Comparison of ENCODE assay signal across 9 cellular contexts in genomic region chr11:130904380-130904779, GRCh38. TPM values are rescaled to one million over a fixed set of nuclear protein-coding genes. Genes with fewer than 3 reads are reported as not detected.
DNase-seq lines count a peak whose midpoint lies in the region; ATAC-seq and TF ChIP-seq lines count a peak whose summit lies in the region.
"Had no signal": no experiment of that assay in that cellular context is flagged by ENCODE, and none has a peak within 500 bp of the region (broad histone marks: within the 10 kb centered on the region; RNA-seq: fewer than 3 reads in every experiment).

No MANE protein-coding gene starts in this region.

- no peak for TF ChIP-seq POLR2A in gastrocnemius medialis (IDR thresholded peaks at IDR 0.05)
- no peak for TF ChIP-seq POLR2A in upper lobe of left lung (IDR thresholded peaks at IDR 0.05)

- H3K36me3 ChIP-seq in OCI-LY3 (replicated peaks; ENCODE audit: low read depth, low read length) (peaks cover 47% of the 10 kb centered on the region), gastrocnemius medialis (peaks cover 0 to 93% of the 10 kb centered on the region in 2 donors), upper lobe of left lung (peaks cover 35 to 99% (median 89%) of the 10 kb centered on the region in 4 donors)

- DNase-seq in NCI-H2227 (lab: John Stamatoyannopoulos, UW; ENCODE audit: unreplicated experiment) (peak; percentile 3), NCI-H2227 treated with DMSO at 0.1 percent for 48 hours (lab: John Stamatoyannopoulos, UW) (no peak), epithelial cell of esophagus (ENCODE audit: low read depth) (peak; percentile 24), gastrocnemius medialis (no peak), upper lobe of left lung (no peak), NCI-H510A treated with DMSO at 0.1 percent for 48 hours (lab: John Stamatoyannopoulos, UW) (no peak)
- DNase-seq: hypothalamus had no signal

- H4K20me1 ChIP-seq in OCI-LY3 (ENCODE audit: insufficient read depth, low read length), result no peaks in the 10 kb centered on the region

- no peak overlapping the region for H2AFZ ChIP-seq in OCI-LY3 (ENCODE audit: low read depth, low read length)

- peak; percentile 40; the same call in 1 of the 2 replicates for TF ChIP-seq CTCF in OCI-LY3 (IDR thresholded peaks at IDR 0.05; ENCODE audit: low read depth, low read length)
- peak; percentile 65 for TF ChIP-seq CTCF in epithelial cell of esophagus (IDR thresholded peaks at IDR 0.05; ENCODE audit: insufficient read depth, low read depth, low read length, missing control alignments)
- peak in 3 of 5 experiments; percentile 22 to 39 (median 24) for TF ChIP-seq CTCF in gastrocnemius medialis (IDR thresholded peaks at IDR 0.05 in 4 of 5, conservative IDR thresholded peaks at IDR 0.05 in 1 of 5)
- peak in 2 of 6 experiments; percentile 6 to 8 for TF ChIP-seq CTCF in upper lobe of left lung (IDR thresholded peaks at IDR 0.05)

- H3K4me1 ChIP-seq in OCI-LY3 (ENCODE audit: low read length), result no peaks in the 10 kb centered on the region
- H3K4me1 ChIP-seq in gastrocnemius medialis, result peaks cover 32 to 39% of the 10 kb centered on the region in 2 donors
- H3K4me1 ChIP-seq in upper lobe of left lung, result peaks cover 0 to 10% (median 2%) of the 10 kb centered on the region in 4 donors

- TF ChIP-seq EP300 in upper lobe of left lung (IDR thresholded peaks at IDR 0.05), result no peak

- H3K9me3 ChIP-seq in OCI-LY3 (ENCODE audit: insufficient read depth, low read length) (no peaks in the 10 kb centered on the region), gastrocnemius medialis (no peaks in the 10 kb centered on the region), upper lobe of left lung (no peaks in the 10 kb centered on the region)

- no peak for ATAC-seq in gastrocnemius medialis
- ATAC-seq in upper lobe of left lung (ENCODE audit: low FRiP score in 2 of 2), result no peak
- no peak for ATAC-seq in HG03196 (IDR thresholded peaks at IDR 0.05; ENCODE audit: unreplicated experiment)

- H3K27me3 ChIP-seq in OCI-LY3 (ENCODE audit: low read depth, low read length) (no peaks in the 10 kb centered on the region), gastrocnemius medialis (no peaks in the 10 kb centered on the region), upper lobe of left lung (no peaks in the 10 kb centered on the region)

- 92 to 100% methylated on average over 1 of the region's 1 CpG for WGBS in upper lobe of left lung, 2 donors

- intact Hi-C loops in gastrocnemius medialis (cut with DNase I; ENCODE audit: low total_unique reads), result no loop called here

- no peaks in the 10 kb centered on the region for H3K79me2 ChIP-seq in OCI-LY3 (ENCODE audit: low read length)

- H3K4me2 ChIP-seq in OCI-LY3 (ENCODE audit: low read length), result no peak overlapping the region

- H3K9ac ChIP-seq in OCI-LY3 (ENCODE audit: low read length), result no peak overlapping the region

- H3K27ac ChIP-seq in OCI-LY3 (ENCODE audit: low read length), result no peak overlapping the region
- H3K27ac ChIP-seq in gastrocnemius medialis, result peak overlapping the region in 3 of 4 donors; percentile 74 to 83 (median 75)
- no peak overlapping the region for H3K27ac ChIP-seq in upper lobe of left lung

- H3K4me3 ChIP-seq in OCI-LY3 (ENCODE audit: low read length) (no peak overlapping the region), epithelial cell of esophagus (ENCODE audit: low read length) (no peak overlapping the region), gastrocnemius medialis (no peak overlapping the region), upper lobe of left lung (no peak overlapping the region)

- in situ Hi-C loops in gastrocnemius medialis (cut with MboI; ENCODE audit: low sequenced_read_pairs in 4 of 4), result loop anchor here (25.0 kb wide), 1 partner anchor 1017 kb away; the partner anchor contains the start of gene NFRKB (in 4 of the 4)

RNA-seq across cellular contexts. Expression of gene SNX19, which starts 11.9 kb away (rescaled TPM):
- 10 to 100 TPM; 37.9 to 88.2 (median 72.0) TPM for total RNA-seq in gastrocnemius medialis
- total RNA-seq in upper lobe of left lung, result 100 to 1,000 TPM in 1 of 6 donors, 10 to 100 TPM in 5; 46.4 to 112 (median 80.0) TPM

Comparison
In these comparisons a context has a peak if more than half of its experiments do, and no peak if none do; other contexts are left out.
1. DNase-seq: peak in NCI-H2227 (single experiment) and epithelial cell of esophagus (single experiment); none in NCI-H2227 treated with DMSO at 0.1 percent for 48 hours (single experiment), gastrocnemius medialis (0 of 2), upper lobe of left lung (0 of 2) and NCI-H510A treated with DMSO at 0.1 percent for 48 hours (single experiment).
2. H3K27ac ChIP-seq: peak in gastrocnemius medialis (3 of 4); none in OCI-LY3 (single experiment) and upper lobe of left lung (0 of 4).